ENCODE assay signal across 8 cellular contexts in genomic region chr15:75844629-75845390, GRCh38. TPM values are rescaled to one million over a fixed set of nuclear protein-coding genes. Genes with fewer than 3 reads are reported as not detected.
DNase-seq lines count a peak whose midpoint lies in the region; ATAC-seq and TF ChIP-seq lines count a peak whose summit lies in the region.

No MANE protein-coding gene starts in this region.

- H3K9me3 ChIP-seq in cardiac muscle cell (ENCODE audit: low read depth): no peaks in the 10 kb centered on the region
- H3K9me3 ChIP-seq in tibial nerve: no peaks in the 10 kb centered on the region

- H3K27me3 ChIP-seq in cardiac muscle cell: no peaks in the 10 kb centered on the region
- no peaks in the 10 kb centered on the region for H3K27me3 ChIP-seq in kidney epithelial cell (ENCODE audit: control insufficient read depth, insufficient read depth, low read length)
- no peaks in the 10 kb centered on the region for H3K27me3 ChIP-seq in tibial nerve

- 37 to 41% methylated on average over 14 of the region's 14 CpGs for WGBS in tibial nerve, 2 donors

- peaks cover 47% of the 10 kb centered on the region for H3K4me1 Mint-ChIP-seq in activated naive CD8-positive, alpha-beta T cell treated with anti-CD3 and anti-CD28 coated beads, Interleukin-2, amount 50 U/mL, for 24 hours

- peaks cover 13% of the 10 kb centered on the region for H3K27me3 Mint-ChIP-seq in activated naive CD8-positive, alpha-beta T cell treated with anti-CD3 and anti-CD28 coated beads, Interleukin-2, amount 50 U/mL, for 24 hours

- no peaks in the 10 kb centered on the region for H3K36me3 ChIP-seq in cardiac muscle cell
- no peaks in the 10 kb centered on the region for H3K36me3 ChIP-seq in kidney epithelial cell (ENCODE audit: control insufficient read depth, insufficient read depth, low read length)
- no peaks in the 10 kb centered on the region for H3K36me3 ChIP-seq in tibial nerve

- intact Hi-C loops in Right ventricle myocardium inferior (cut with DNase I): loop anchor here (5.0 kb wide), 1 partner anchor 57 kb away; the partner anchor contains the start of gene FBXO22

- H3K27ac Mint-ChIP-seq in activated naive CD8-positive, alpha-beta T cell treated with anti-CD3 and anti-CD28 coated beads, Interleukin-2, amount 50 U/mL, for 24 hours: peak overlapping the region; percentile 73

- no peak for ATAC-seq in Right ventricle myocardium inferior
- ATAC-seq in activated naive CD8-positive, alpha-beta T cell treated with anti-CD3 and anti-CD28 coated beads, Interleukin-2, amount 50 U/mL, for 24 hours: no peak
- no peak for ATAC-seq in GM18520 (IDR thresholded peaks at IDR 0.05; ENCODE audit: unreplicated experiment)
- no peak for ATAC-seq in HG03439 (IDR thresholded peaks at IDR 0.05; ENCODE audit: unreplicated experiment)

- TF ChIP-seq POLR2A in tibial nerve (IDR thresholded peaks at IDR 0.05): no peak

- no peak for TF ChIP-seq EP300 in tibial nerve (IDR thresholded peaks at IDR 0.05)

- H3K27ac ChIP-seq in cardiac muscle cell: peak overlapping the region; percentile 81
- H3K27ac ChIP-seq in tibial nerve: peak overlapping the region; percentile 74 to 96 (median 94)

- TF ChIP-seq CTCF in cardiac muscle cell (IDR thresholded peaks at IDR 0.05; ENCODE audit: low read depth, low read length) (no peak), kidney epithelial cell (IDR thresholded peaks at IDR 0.05; ENCODE audit: insufficient read depth, low read length, poor library complexity, severe bottlenecking) (no peak), tibial nerve (IDR thresholded peaks at IDR 0.05) (no peak)

- no peaks in the 10 kb centered on the region for H3K9me3 Mint-ChIP-seq in activated naive CD8-positive, alpha-beta T cell treated with anti-CD3 and anti-CD28 coated beads, Interleukin-2, amount 50 U/mL, for 24 hours

- no peak for DNase-seq in cardiac muscle cell (ENCODE audit: low read depth in 1 of 2, low spot score in 1 of 2)
- DNase-seq in Right ventricle myocardium inferior (ENCODE audit: missing footprints): no peak
- no peak for DNase-seq in activated naive CD8-positive, alpha-beta T cell treated with anti-CD3 and anti-CD28 coated beads, Interleukin-2, amount 50 U/mL, for 24 hours
- no peak for DNase-seq in kidney epithelial cell (ENCODE audit: low read depth)
- DNase-seq in tibial nerve (ENCODE audit: low spot score in 2 of 2): no peak
- DNase-seq in activated CD8-positive, alpha-beta memory T cell treated with anti-CD3 and anti-CD28 coated beads, Interleukin-2, amount 50 U/mL, for 4 hours: no peak

- H3K4me3 ChIP-seq in cardiac muscle cell: peak overlapping the region; percentile 71
- H3K4me3 ChIP-seq in kidney epithelial cell (ENCODE audit: low read depth, low read length): peak overlapping the region; percentile 77
- peak overlapping the region; percentile 82 to 97 (median 90) for H3K4me3 ChIP-seq in tibial nerve

- peaks cover 14% of the 10 kb centered on the region for H3K36me3 Mint-ChIP-seq in activated naive CD8-positive, alpha-beta T cell treated with anti-CD3 and anti-CD28 coated beads, Interleukin-2, amount 50 U/mL, for 24 hours (ENCODE audit: low read depth)

- peaks cover 46% of the 10 kb centered on the region for H3K4me1 ChIP-seq in cardiac muscle cell (ENCODE audit: low read depth)
- H3K4me1 ChIP-seq in tibial nerve: peaks cover 0 to 69% (median 16%) of the 10 kb centered on the region in 4 donors

- peak overlapping the region; percentile 83 for H3K4me3 Mint-ChIP-seq in activated naive CD8-positive, alpha-beta T cell treated with anti-CD3 and anti-CD28 coated beads, Interleukin-2, amount 50 U/mL, for 24 hours

RNA-seq across cellular contexts. Expression of gene UBE2Q2, which starts 1.6 kb away (rescaled TPM):
- total RNA-seq in cardiac muscle cell: 27.0 and 36.7 TPM in 2 replicates
- 33.7 and 50.1 TPM in 2 replicates for polyA plus RNA-seq in cardiac muscle cell
- total RNA-seq in Right ventricle myocardium inferior: 24.8 TPM
- 39.3 and 43.0 TPM in 2 replicates for total RNA-seq in kidney epithelial cell
- 10 to 100 TPM; 39.8 to 49.5 (median 46.2) TPM for total RNA-seq in tibial nerve

RNA-seq across cellular contexts. Expression of gene FBXO22, which starts 58.9 kb away (rescaled TPM):
- total RNA-seq in cardiac muscle cell (34.7 and 35.7 TPM in 2 replicates), Right ventricle myocardium inferior (19.2 TPM), kidney epithelial cell (25.1 and 33.4 TPM in 2 replicates), tibial nerve (10 to 100 TPM in 3 of 4 donors, 1 to 10 TPM in 1; 9.9 to 16.7 (median 11.8) TPM)
- 50.9 and 77.0 TPM in 2 replicates for polyA plus RNA-seq in cardiac muscle cell
